Comparison of ENCODE assay signal across 7 cellular contexts in the genomic region with DNA sequence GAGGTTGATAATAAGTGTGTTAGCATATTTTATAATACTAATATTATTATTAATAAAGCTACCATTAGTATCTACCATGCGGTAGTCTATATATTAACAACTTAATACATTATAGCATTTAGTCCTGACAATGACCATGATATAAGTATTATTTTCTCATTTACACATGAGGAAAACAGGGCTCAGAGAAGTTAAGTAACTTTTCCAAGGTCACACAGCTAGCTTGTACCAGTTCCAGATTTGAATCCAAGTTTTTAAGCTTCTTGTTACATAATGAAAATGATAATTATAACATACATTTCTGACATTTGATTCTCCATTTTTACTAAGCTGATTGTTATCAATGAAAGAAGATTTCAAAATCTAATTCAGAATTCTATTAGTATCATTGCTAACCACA.
"Had no signal": no experiment of that assay in that cellular context is flagged by ENCODE, and none has a peak within 500 bp of the region (broad histone marks: within the 10 kb centered on the region; RNA-seq: fewer than 3 reads in every experiment).

No MANE protein-coding gene starts in this region.

- ATAC-seq: HepG2 had no signal

- H3K4me2 ChIP-seq: KMS-11 had no signal

- H3K4me3 Mint-ChIP-seq: IgD-negative memory B cell had no signal

- H3K27ac Mint-ChIP-seq: IgD-negative memory B cell had no signal

- DNase-seq: IMR-90, KBM-7, KG1 had no signal

- H3K9me3 Mint-ChIP-seq: IgD-negative memory B cell had no signal

- H3K27ac ChIP-seq: HL-60, KMS-11 had no signal

- H3K9ac ChIP-seq: KMS-11 had no signal

- H3K36me3 Mint-ChIP-seq: IgD-negative memory B cell had no signal

- FAIRE-seq: HepG2 had no signal
